In genomic region chr4:158667651-158668198, GRCh38 we compare ENCODE assay signal across 7 cellular contexts. TPM values are rescaled to one million over a fixed set of nuclear protein-coding genes. Genes with fewer than 3 reads are reported as not detected.
DNase-seq lines count a peak whose midpoint lies in the region; ATAC-seq and TF ChIP-seq lines count a peak whose summit lies in the region.

No MANE protein-coding gene starts in this region.

- H3K36me3 ChIP-seq in GM06990 (ENCODE audit: control insufficient read depth, insufficient read depth, low read length) = no peaks in the 10 kb centered on the region; the same call in 1 of the 2 replicates
- H3K36me3 ChIP-seq in MG63 = peaks cover 62% of the 10 kb centered on the region
- H3K36me3 ChIP-seq in mesendoderm (ENCODE audit: control insufficient read depth, insufficient read depth, low read length) = no peaks in the 10 kb centered on the region

- no peak overlapping the region for H3K56ac ChIP-seq in mesendoderm (ENCODE audit: low read length)

- peaks cover 7% of the 10 kb centered on the region for H3K79me2 ChIP-seq in mesendoderm (ENCODE audit: control insufficient read depth, insufficient read depth, low read length)

- no peak overlapping the region for H2AK5ac ChIP-seq in mesendoderm (ENCODE audit: low read length)

- no peak overlapping the region for H3K9ac ChIP-seq in mesendoderm (ENCODE audit: low read length)

- no peaks in the 10 kb centered on the region for H3K27me3 ChIP-seq in GM06990 (replicated peaks; ENCODE audit: control insufficient read depth, insufficient read depth, low read length)
- H3K27me3 ChIP-seq in MG63 = no peaks in the 10 kb centered on the region
- no peaks in the 10 kb centered on the region for H3K27me3 ChIP-seq in mesendoderm (ENCODE audit: insufficient read depth, low read length, poor library complexity)

- no peak overlapping the region for H3K4ac ChIP-seq in mesendoderm (ENCODE audit: low read depth, low read length)

- ATAC-seq in HG02678 (IDR thresholded peaks at IDR 0.05; ENCODE audit: unreplicated experiment) = no peak

- DNase-seq in GM06990 (ENCODE audit: extremely low read depth, insufficient read length) (no peak), MG63 (peak; percentile 76), amniotic epithelial cell (ENCODE audit: low read depth) (peak; percentile 66), mesendoderm (peak; percentile 48), NCI-H128 (lab: John Stamatoyannopoulos, UW; ENCODE audit: unreplicated experiment) (no peak), NCI-H2171 (lab: John Stamatoyannopoulos, UW) (no peak)

- no CpG with 5 or more reads among the region's 3 CpGs for WGBS in mesendoderm (ENCODE audit: extremely low coverage, insufficient coverage, low lambda C conversion rate)

- H2BK5ac ChIP-seq in mesendoderm (ENCODE audit: low read length) = no peak overlapping the region

- TF ChIP-seq CTCF in GM06990 (IDR thresholded peaks at IDR 0.05; ENCODE audit: insufficient read depth, low read length, poor library complexity, severe bottlenecking) = peak; percentile 76

- H2BK15ac ChIP-seq in mesendoderm (replicated peaks; ENCODE audit: low read depth) = no peak overlapping the region

- H3K4me3 ChIP-seq in GM06990 (replicated peaks; ENCODE audit: low read depth, low read length) (no peak overlapping the region), MG63 (no peak overlapping the region), mesendoderm (ENCODE audit: low read length) (no peak overlapping the region)

- H3K4me2 ChIP-seq in mesendoderm (ENCODE audit: low read length) = no peak overlapping the region

- no peak overlapping the region for H3K27ac ChIP-seq in mesendoderm (ENCODE audit: low read depth, low read length)

- no peak overlapping the region for H3K23ac ChIP-seq in mesendoderm (ENCODE audit: low read length)

- no peak overlapping the region for H4K5ac ChIP-seq in mesendoderm (ENCODE audit: low read length)

- H2BK120ac ChIP-seq in mesendoderm (ENCODE audit: low read depth, low read length) = no peak overlapping the region

- no peak overlapping the region for H3K18ac ChIP-seq in mesendoderm (ENCODE audit: low read length)

- H4K8ac ChIP-seq in mesendoderm (ENCODE audit: low read depth, low read length) = no peak overlapping the region

- no peaks in the 10 kb centered on the region for H3K4me1 ChIP-seq in mesendoderm (ENCODE audit: control insufficient read depth, low read depth, low read length)

- H3K9me3 ChIP-seq in MG63 = no peaks in the 10 kb centered on the region

- H3K79me1 ChIP-seq in mesendoderm (ENCODE audit: low read length) = peaks cover 3% of the 10 kb centered on the region

RNA-seq across cellular contexts. Expression of gene C4orf46, which starts 4.0 kb away (rescaled TPM):
- 96.1 and 152 TPM in 2 replicates for total RNA-seq in MG63 (2014; rRNA removed; shearing (Covaris generic); ENCODE audit: low replicate concordance)
- 25.8 TPM for polyA plus RNA-seq in mesendoderm (2013, experiment 1 of 2)
- polyA plus RNA-seq in mesendoderm (2013, experiment 2 of 2) = 25.4 TPM

RNA-seq across cellular contexts. Expression of gene ETFDH, which starts 4.4 kb away (rescaled TPM):
- 117 and 228 TPM in 2 replicates for total RNA-seq in MG63 (2014; rRNA removed; shearing (Covaris generic); ENCODE audit: low replicate concordance)
- polyA plus RNA-seq in mesendoderm (2013, experiment 1 of 2) = 14.7 TPM
- 14.3 TPM for polyA plus RNA-seq in mesendoderm (2013, experiment 2 of 2)

RNA-seq across cellular contexts. Expression of gene PPID, which starts 55.5 kb away (rescaled TPM):
- 125 and 212 TPM in 2 replicates for total RNA-seq in MG63 (2014; rRNA removed; shearing (Covaris generic); ENCODE audit: low replicate concordance)
- polyA plus RNA-seq in mesendoderm (2013, experiment 1 of 2) = 60.3 TPM
- polyA plus RNA-seq in mesendoderm (2013, experiment 2 of 2) = 60.1 TPM

Comparison
In these comparisons a context has a peak if more than half of its experiments do, and no peak if none do; other contexts are left out.
1. DNase-seq: peak in MG63 (single experiment), amniotic epithelial cell (single experiment) and mesendoderm (single experiment); none in GM06990 (single experiment), NCI-H128 (single experiment) and NCI-H2171 (single experiment).